1 cellular context compared by ENCODE assay signal in genomic region chr5:14728109-14728938, GRCh38.
TF ChIP-seq lines count a peak whose summit lies in the region.

No MANE protein-coding gene starts in this region.

TF ChIP-seq in HepG2, 621 proteins besides CTCF, POLR2A, EP300 and RAD21 (continued from another document and continues in another):
- TF ChIP-seq, protein P1, sequence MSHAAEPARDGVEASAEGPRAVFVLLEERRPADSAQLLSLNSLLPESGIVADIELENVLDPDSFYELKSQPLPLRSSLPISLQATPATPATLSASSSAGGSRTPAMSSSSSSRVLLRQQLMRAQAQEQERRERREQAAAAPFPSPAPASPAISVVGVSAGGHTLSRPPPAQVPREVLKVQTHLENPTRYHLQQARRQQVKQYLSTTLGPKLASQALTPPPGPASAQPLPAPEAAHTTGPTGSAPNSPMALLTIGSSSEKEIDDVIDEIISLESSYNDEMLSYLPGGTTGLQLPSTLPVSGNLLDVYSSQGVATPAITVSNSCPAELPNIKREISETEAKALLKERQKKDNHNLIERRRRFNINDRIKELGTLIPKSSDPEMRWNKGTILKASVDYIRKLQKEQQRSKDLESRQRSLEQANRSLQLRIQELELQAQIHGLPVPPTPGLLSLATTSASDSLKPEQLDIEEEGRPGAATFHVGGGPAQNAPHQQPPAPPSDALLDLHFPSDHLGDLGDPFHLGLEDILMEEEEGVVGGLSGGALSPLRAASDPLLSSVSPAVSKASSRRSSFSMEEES (CRISPR knock-in tag; IDR thresholded peaks at IDR 0.05) = peak; percentile 86
- TF ChIP-seq ZNF790 (CRISPR knock-in tag; IDR thresholded peaks at IDR 0.05; ENCODE audit: borderline replicate concordance) (no peak), ZNF510 (CRISPR knock-in tag; IDR thresholded peaks at IDR 0.05; ENCODE audit: low read depth) (0 out of 2 replicates have a peak, but pooled peaks have one; percentile 49), EED (CRISPR knock-in tag; IDR thresholded peaks at IDR 0.05) (no peak), ZBTB1 (CRISPR knock-in tag; IDR thresholded peaks at IDR 0.05; ENCODE audit: borderline replicate concordance) (no peak), ELF3 (CRISPR knock-in tag; IDR thresholded peaks at IDR 0.05) (peak; percentile 77), JUND (CRISPR knock-in tag; IDR thresholded peaks at IDR 0.05) (no peak; the same call in 1 of the 2 replicates), BRD4 (CRISPR knock-in tag; IDR thresholded peaks at IDR 0.05) (0 out of 2 replicates have a peak, but pooled peaks have one; percentile 33), ZNF207 (IDR thresholded peaks at IDR 0.05; ENCODE audit: borderline replicate concordance) (no peak), ZNF33A (CRISPR knock-in tag; IDR thresholded peaks at IDR 0.05; ENCODE audit: borderline replicate concordance) (no peak), ZNF121 (CRISPR knock-in tag; IDR thresholded peaks at IDR 0.05) (no peak), GFI1 (CRISPR knock-in tag; IDR thresholded peaks at IDR 0.05; ENCODE audit: borderline replicate concordance) (peak; percentile 82), ZNF326 (CRISPR knock-in tag; IDR thresholded peaks at IDR 0.05; ENCODE audit: borderline replicate concordance) (no peak), HNF4A (CRISPR knock-in tag; IDR thresholded peaks at IDR 0.05) (peak; percentile 94), ZNF414 (CRISPR knock-in tag; IDR thresholded peaks at IDR 0.05) (no peak), SMYD3 (CRISPR knock-in tag; IDR thresholded peaks at IDR 0.05) (0 out of 2 replicates have a peak, but pooled peaks have one; percentile 25), HHEX (CRISPR knock-in tag; IDR thresholded peaks at IDR 0.05) (no peak), PHF5A (CRISPR knock-in tag; IDR thresholded peaks at IDR 0.05; ENCODE audit: low read depth, unreplicated experiment) (no peak), HDAC2 (CRISPR knock-in tag; IDR thresholded peaks at IDR 0.05) (peak; percentile 93; the same call in 1 of the 2 replicates), HMG20B (CRISPR knock-in tag; conservative IDR thresholded peaks at IDR 0.05) (peak; percentile 82; the same call in 1 of the 2 replicates), KMT2B (CRISPR knock-in tag; IDR thresholded peaks at IDR 0.05) (no peak), NFE2L2 (IDR thresholded peaks at IDR 0.05; ENCODE audit: low read length) (no peak), NPAS2 (CRISPR knock-in tag; IDR thresholded peaks at IDR 0.05; ENCODE audit: borderline replicate concordance) (no peak), ZMYM2 (CRISPR knock-in tag; IDR thresholded peaks at IDR 0.05) (0 out of 2 replicates have a peak, but pooled peaks have one; percentile 63), TFAP4 (IDR thresholded peaks at IDR 0.05; ENCODE audit: borderline replicate concordance, low read depth) (no peak; the same call in 1 of the 2 replicates), ZFX (CRISPR knock-in tag; IDR thresholded peaks at IDR 0.05; ENCODE audit: low read depth) (peak; percentile 70), IRF9 (CRISPR knock-in tag; IDR thresholded peaks at IDR 0.05; ENCODE audit: borderline replicate concordance) (peak; percentile 50; the same call in 1 of the 2 replicates), SKI (IDR thresholded peaks at IDR 0.05; ENCODE audit: partially characterized antibody) (peak; percentile 99), MATR3 (CRISPR knock-in tag; IDR thresholded peaks at IDR 0.05) (no peak), ZNF850 (CRISPR knock-in tag; conservative IDR thresholded peaks at IDR 0.05) (no peak), MAFF (IDR thresholded peaks at IDR 0.05; ENCODE audit: low read depth, low read length) (no peak), SRSF4 (IDR thresholded peaks at IDR 0.05; ENCODE audit: low read depth, low read length, poor library complexity, severe bottlenecking) (no peak), ZNF256 (CRISPR knock-in tag; conservative IDR thresholded peaks at IDR 0.05) (0 out of 2 replicates have a peak, but pooled peaks have one; percentile 33), SNRNP70 (IDR thresholded peaks at IDR 0.05; ENCODE audit: low read depth, low read length) (no peak), ZNF484 (CRISPR knock-in tag; IDR thresholded peaks at IDR 0.05; ENCODE audit: borderline replicate concordance, low read depth) (no peak), NFIB (CRISPR knock-in tag; IDR thresholded peaks at IDR 0.05; ENCODE audit: borderline replicate concordance) (no peak), SIX1 (CRISPR knock-in tag; IDR thresholded peaks at IDR 0.05; ENCODE audit: borderline replicate concordance) (no peak), ZNF782 (CRISPR knock-in tag; IDR thresholded peaks at IDR 0.05; ENCODE audit: borderline replicate concordance) (0 out of 2 replicates have a peak, but pooled peaks have one; percentile 63), ZNF674 (CRISPR knock-in tag; IDR thresholded peaks at IDR 0.05; ENCODE audit: low read depth) (no peak), KDM3A (CRISPR knock-in tag; IDR thresholded peaks at IDR 0.05; ENCODE audit: low read depth) (no peak), TBX3 (IDR thresholded peaks at IDR 0.05; ENCODE audit: borderline replicate concordance) (peak; percentile 58; the same call in 1 of the 2 replicates), NR2F6 (IDR thresholded peaks at IDR 0.05) (peak; percentile 89), NR2F6 (CRISPR knock-in tag; IDR thresholded peaks at IDR 0.05) (peak; percentile 95), ASH2L (IDR thresholded peaks at IDR 0.05; ENCODE audit: insufficient read length, low read depth, low read length) (peak; percentile 93), TIGD3 (CRISPR knock-in tag; IDR thresholded peaks at IDR 0.05; ENCODE audit: borderline replicate concordance) (no peak), DMAP1 (CRISPR knock-in tag; IDR thresholded peaks at IDR 0.05) (peak; percentile 84), PRMT3 (CRISPR knock-in tag; IDR thresholded peaks at IDR 0.05; ENCODE audit: borderline replicate concordance, low read depth) (no peak), DNMT1 (CRISPR knock-in tag; IDR thresholded peaks at IDR 0.05) (no peak), ISL2 (CRISPR knock-in tag; IDR thresholded peaks at IDR 0.05) (peak; percentile 81), MED1 (CRISPR knock-in tag; IDR thresholded peaks at IDR 0.05) (peak; percentile 92), SPEN (CRISPR knock-in tag; IDR thresholded peaks at IDR 0.05; ENCODE audit: low read depth) (peak; percentile 91)
- TF ChIP-seq, protein P2, sequence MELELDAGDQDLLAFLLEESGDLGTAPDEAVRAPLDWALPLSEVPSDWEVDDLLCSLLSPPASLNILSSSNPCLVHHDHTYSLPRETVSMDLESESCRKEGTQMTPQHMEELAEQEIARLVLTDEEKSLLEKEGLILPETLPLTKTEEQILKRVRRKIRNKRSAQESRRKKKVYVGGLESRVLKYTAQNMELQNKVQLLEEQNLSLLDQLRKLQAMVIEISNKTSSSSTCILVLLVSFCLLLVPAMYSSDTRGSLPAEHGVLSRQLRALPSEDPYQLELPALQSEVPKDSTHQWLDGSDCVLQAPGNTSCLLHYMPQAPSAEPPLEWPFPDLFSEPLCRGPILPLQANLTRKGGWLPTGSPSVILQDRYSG (CRISPR knock-in tag; IDR thresholded peaks at IDR 0.05) = no peak
- TF ChIP-seq, protein P3, sequence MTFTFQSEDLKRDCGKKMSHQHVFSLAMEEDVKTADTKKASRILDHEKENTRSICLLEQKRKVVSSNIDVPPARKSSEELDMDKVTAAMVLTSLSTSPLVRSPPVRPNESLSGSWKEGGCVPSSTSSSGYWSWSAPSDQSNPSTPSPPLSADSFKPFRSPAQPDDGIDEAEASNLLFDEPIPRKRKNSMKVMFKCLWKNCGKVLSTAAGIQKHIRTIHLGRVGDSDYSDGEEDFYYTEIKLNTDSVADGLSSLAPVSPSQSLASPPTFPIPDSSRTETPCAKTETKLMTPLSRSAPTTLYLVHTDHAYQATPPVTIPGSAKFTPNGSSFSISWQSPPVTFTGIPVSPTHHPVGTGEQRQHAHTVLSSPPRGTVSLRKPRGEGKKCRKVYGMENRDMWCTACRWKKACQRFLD (CRISPR knock-in tag; IDR thresholded peaks at IDR 0.05; ENCODE audit: borderline replicate concordance) = 0 out of 2 replicates have a peak, but pooled peaks have one; percentile 48
- TF ChIP-seq, protein P4, sequence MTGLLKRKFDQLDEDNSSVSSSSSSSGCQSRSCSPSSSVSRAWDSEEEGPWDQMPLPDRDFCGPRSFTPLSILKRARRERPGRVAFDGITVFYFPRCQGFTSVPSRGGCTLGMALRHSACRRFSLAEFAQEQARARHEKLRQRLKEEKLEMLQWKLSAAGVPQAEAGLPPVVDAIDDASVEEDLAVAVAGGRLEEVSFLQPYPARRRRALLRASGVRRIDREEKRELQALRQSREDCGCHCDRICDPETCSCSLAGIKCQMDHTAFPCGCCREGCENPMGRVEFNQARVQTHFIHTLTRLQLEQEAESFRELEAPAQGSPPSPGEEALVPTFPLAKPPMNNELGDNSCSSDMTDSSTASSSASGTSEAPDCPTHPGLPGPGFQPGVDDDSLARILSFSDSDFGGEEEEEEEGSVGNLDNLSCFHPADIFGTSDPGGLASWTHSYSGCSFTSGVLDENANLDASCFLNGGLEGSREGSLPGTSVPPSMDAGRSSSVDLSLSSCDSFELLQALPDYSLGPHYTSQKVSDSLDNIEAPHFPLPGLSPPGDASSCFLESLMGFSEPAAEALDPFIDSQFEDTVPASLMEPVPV (CRISPR knock-in tag; IDR thresholded peaks at IDR 0.05) = peak; percentile 81; the same call in 1 of the 2 replicates
- TF ChIP-seq, protein P5, sequence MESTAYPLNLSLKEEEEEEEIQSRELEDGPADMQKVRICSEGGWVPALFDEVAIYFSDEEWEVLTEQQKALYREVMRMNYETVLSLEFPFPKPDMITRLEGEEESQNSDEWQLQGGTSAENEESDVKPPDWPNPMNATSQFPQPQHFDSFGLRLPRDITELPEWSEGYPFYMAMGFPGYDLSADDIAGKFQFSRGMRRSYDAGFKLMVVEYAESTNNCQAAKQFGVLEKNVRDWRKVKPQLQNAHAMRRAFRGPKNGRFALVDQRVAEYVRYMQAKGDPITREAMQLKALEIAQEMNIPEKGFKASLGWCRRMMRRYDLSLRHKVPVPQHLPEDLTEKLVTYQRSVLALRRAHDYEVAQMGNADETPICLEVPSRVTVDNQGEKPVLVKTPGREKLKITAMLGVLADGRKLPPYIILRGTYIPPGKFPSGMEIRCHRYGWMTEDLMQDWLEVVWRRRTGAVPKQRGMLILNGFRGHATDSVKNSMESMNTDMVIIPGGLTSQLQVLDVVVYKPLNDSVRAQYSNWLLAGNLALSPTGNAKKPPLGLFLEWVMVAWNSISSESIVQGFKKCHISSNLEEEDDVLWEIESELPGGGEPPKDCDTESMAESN (CRISPR knock-in tag; conservative IDR thresholded peaks at IDR 0.05) = no peak; the same call in 1 of the 2 replicates
- TF ChIP-seq, protein P6, sequence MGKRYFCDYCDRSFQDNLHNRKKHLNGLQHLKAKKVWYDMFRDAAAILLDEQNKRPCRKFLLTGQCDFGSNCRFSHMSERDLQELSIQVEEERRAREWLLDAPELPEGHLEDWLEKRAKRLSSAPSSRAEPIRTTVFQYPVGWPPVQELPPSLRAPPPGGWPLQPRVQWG (CRISPR knock-in tag; IDR thresholded peaks at IDR 0.05; ENCODE audit: borderline replicate concordance, low read depth) = no peak
- TF ChIP-seq, protein P7, sequence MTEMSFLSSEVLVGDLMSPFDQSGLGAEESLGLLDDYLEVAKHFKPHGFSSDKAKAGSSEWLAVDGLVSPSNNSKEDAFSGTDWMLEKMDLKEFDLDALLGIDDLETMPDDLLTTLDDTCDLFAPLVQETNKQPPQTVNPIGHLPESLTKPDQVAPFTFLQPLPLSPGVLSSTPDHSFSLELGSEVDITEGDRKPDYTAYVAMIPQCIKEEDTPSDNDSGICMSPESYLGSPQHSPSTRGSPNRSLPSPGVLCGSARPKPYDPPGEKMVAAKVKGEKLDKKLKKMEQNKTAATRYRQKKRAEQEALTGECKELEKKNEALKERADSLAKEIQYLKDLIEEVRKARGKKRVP (CRISPR knock-in tag; IDR thresholded peaks at IDR 0.05) = peak in 1 of 2 experiments; percentile 48; a peak in 1 of 4 replicates
- TF ChIP-seq, protein P8, sequence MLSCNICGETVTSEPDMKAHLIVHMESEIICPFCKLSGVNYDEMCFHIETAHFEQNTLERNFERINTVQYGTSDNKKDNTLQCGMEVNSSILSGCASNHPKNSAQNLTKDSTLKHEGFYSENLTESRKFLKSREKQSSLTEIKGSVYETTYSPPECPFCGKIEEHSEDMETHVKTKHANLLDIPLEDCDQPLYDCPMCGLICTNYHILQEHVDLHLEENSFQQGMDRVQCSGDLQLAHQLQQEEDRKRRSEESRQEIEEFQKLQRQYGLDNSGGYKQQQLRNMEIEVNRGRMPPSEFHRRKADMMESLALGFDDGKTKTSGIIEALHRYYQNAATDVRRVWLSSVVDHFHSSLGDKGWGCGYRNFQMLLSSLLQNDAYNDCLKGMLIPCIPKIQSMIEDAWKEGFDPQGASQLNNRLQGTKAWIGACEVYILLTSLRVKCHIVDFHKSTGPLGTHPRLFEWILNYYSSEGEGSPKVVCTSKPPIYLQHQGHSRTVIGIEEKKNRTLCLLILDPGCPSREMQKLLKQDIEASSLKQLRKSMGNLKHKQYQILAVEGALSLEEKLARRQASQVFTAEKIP (CRISPR knock-in tag; IDR thresholded peaks at IDR 0.05; ENCODE audit: borderline replicate concordance) = no peak
